Comparison of ENCODE assay signal across 10 cellular contexts in genomic region chr10:116567335-116567734, GRCh38. TPM values are rescaled to one million over a fixed set of nuclear protein-coding genes. Genes with fewer than 3 reads are reported as not detected.
"Had no signal": no experiment of that assay in that cellular context is flagged by ENCODE, and none has a peak within 500 bp of the region (broad histone marks: within the 10 kb centered on the region; RNA-seq: fewer than 3 reads in every experiment).

No MANE protein-coding gene starts in this region.

- DNase-seq: H9, HCEC 1CT, HFFc6, KBM-7 had no signal

- H3K27ac ChIP-seq: HL-60 had no signal

- H2AFZ ChIP-seq: GM23338 had no signal

- FAIRE-seq: H1, H54 had no signal

- H3K4me3 ChIP-seq: GM23338 had no signal

- ATAC-seq: GM23338 had no signal

- H3K4me2 ChIP-seq: GM23338 had no signal

RNA-seq across cellular contexts. Expression of gene PNLIP, which starts 21.6 kb away (rescaled TPM):
- total RNA-seq: GM23338, H1, H9, HFFc6, HT1080 had no signal
- polyA plus RNA-seq: GM23338, H1, IgD-negative memory B cell had no signal

RNA-seq across cellular contexts. Expression of gene PNLIPRP1, which starts 23.4 kb away (rescaled TPM):
- total RNA-seq: GM23338, H1, H9, HFFc6, HT1080 had no signal
- polyA plus RNA-seq: H1, IgD-negative memory B cell had no signal

RNA-seq across cellular contexts. Expression of gene PNLIPRP2, which starts 53.4 kb away (rescaled TPM):
- total RNA-seq: GM23338, H1, HFFc6, HT1080 had no signal
- polyA plus RNA-seq: IgD-negative memory B cell had no signal
